In genomic region chr1:203291201-203292096, GRCh38 we compare ENCODE assay signal across 1 cellular context.
TF ChIP-seq lines count a peak whose summit lies in the region.

No MANE protein-coding gene starts in this region.

TF ChIP-seq in HCT116, 20 proteins besides CTCF, POLR2A, EP300 and RAD21 (continued from another document):
- TF ChIP-seq ZNF274 (IDR thresholded peaks at IDR 0.05; ENCODE audit: low read depth, low read length) (no peak), CBX3 (IDR thresholded peaks at IDR 0.05; ENCODE audit: low read depth) (no peak), SP1 (IDR thresholded peaks at IDR 0.05; ENCODE audit: low read depth) (no peak), MAX (IDR thresholded peaks at IDR 0.05) (no peak), ZFX (IDR thresholded peaks at IDR 0.05) (no peak), EZH2 (IDR thresholded peaks at IDR 0.05) (no peak), JUND (IDR thresholded peaks at IDR 0.05) (no peak), EZH2phosphoT487 (IDR thresholded peaks at IDR 0.05; ENCODE audit: borderline replicate concordance) (no peak), SRF (IDR thresholded peaks at IDR 0.05; ENCODE audit: low read depth) (no peak), FOSL1 (IDR thresholded peaks at IDR 0.05; ENCODE audit: low read depth) (no peak), SIN3A (IDR thresholded peaks at IDR 0.05; ENCODE audit: low read depth) (no peak), ATF3 (IDR thresholded peaks at IDR 0.05) (no peak)
